ENCODE assay signal across 1 cellular context in the genomic region with DNA sequence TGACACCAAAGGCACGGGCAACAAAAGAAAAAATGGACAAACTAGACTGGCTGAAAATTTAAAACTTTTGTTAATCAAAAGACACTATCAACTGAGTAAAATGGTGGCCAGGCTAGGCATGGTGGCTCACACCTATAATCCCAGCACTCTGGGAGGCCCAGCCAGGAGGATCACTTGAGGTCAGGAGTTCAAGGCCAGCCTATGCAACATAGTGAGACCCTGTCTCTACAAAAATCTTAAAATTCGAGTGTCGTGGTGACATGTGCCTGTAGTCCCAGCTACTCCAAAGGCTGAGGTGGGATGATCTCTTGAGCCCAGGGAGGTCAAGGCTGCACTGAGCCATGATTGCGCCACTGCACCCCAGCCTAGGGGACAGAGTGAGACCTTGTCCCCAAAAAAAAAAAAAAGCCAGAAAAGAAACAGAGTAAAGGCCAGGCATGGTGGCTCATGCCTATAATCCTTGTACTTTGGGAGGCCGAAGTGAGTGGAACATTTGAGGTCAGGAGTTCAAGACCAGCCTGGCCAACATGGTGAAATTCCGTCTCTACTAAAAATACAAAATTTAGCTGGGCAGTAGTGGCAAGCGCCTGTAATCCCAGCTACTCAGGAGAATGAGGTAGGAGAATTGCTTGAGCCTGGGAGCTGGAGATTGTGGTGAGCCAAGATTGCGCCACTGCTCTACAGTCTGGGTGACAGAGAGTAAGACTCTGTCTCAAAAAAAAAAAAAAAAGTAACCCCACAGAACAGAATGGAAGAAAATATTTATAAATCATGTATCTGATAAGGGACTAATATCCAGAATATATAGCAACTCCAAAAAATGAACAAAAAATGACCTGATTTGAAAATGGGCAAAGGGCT.
TF ChIP-seq lines count a peak whose summit lies in the region.

No MANE protein-coding gene starts in this region.

TF ChIP-seq in HepG2, 621 proteins besides CTCF, POLR2A, EP300 and RAD21:
- TF ChIP-seq CEBPG (CRISPR knock-in tag; IDR thresholded peaks at IDR 0.05) (0 out of 2 replicates have a peak, but pooled peaks have one; percentile 14), ZNF337 (CRISPR knock-in tag; IDR thresholded peaks at IDR 0.05; ENCODE audit: borderline replicate concordance, low read depth) (no peak), KAT2B (IDR thresholded peaks at IDR 0.05; ENCODE audit: borderline replicate concordance, low read depth, low read length) (no peak), NFE2L2 (IDR thresholded peaks at IDR 0.05; ENCODE audit: low read length) (no peak), NR3C1 (CRISPR knock-in tag; IDR thresholded peaks at IDR 0.05) (no peak), ATF7 (IDR thresholded peaks at IDR 0.05) (no peak), ATF7 (CRISPR knock-in tag; IDR thresholded peaks at IDR 0.05) (no peak), NR2F6 (IDR thresholded peaks at IDR 0.05) (no peak; the same call in 1 of the 2 replicates), NR2F6 (CRISPR knock-in tag; IDR thresholded peaks at IDR 0.05) (peak; percentile 57), NFRKB (IDR thresholded peaks at IDR 0.05) (no peak), FOXK2 (IDR thresholded peaks at IDR 0.05) (no peak), ZMYM4 (CRISPR knock-in tag; IDR thresholded peaks at IDR 0.05) (peak; percentile 71), ZNF562 (CRISPR knock-in tag; IDR thresholded peaks at IDR 0.05; ENCODE audit: borderline replicate concordance) (no peak), HNF4A (CRISPR knock-in tag; IDR thresholded peaks at IDR 0.05) (peak; percentile 46), GPN1 (CRISPR knock-in tag; IDR thresholded peaks at IDR 0.05; ENCODE audit: borderline replicate concordance) (no peak), ZC3H4 (CRISPR knock-in tag; IDR thresholded peaks at IDR 0.05; ENCODE audit: borderline replicate concordance) (no peak), PHF8 (CRISPR knock-in tag; IDR thresholded peaks at IDR 0.05) (no peak), MTF1 (CRISPR knock-in tag; IDR thresholded peaks at IDR 0.05) (no peak), XRCC5 (optimal IDR thresholded peaks at IDR 0.05; ENCODE audit: low read length) (no peak), POGZ (CRISPR knock-in tag; IDR thresholded peaks at IDR 0.05) (peak; percentile 58; the same call in 1 of the 2 replicates), ATF7-NPFF (CRISPR knock-in tag; IDR thresholded peaks at IDR 0.05; ENCODE audit: low read depth) (no peak), ZNF460 (CRISPR knock-in tag; IDR thresholded peaks at IDR 0.05; ENCODE audit: borderline replicate concordance) (no peak), SP4 (CRISPR knock-in tag; IDR thresholded peaks at IDR 0.05) (no peak)
- TF ChIP-seq, protein P1, sequence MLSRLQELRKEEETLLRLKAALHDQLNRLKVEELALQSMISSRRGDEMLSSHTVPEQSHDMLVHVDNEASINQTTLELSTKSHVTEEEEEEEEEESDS (CRISPR knock-in tag; IDR thresholded peaks at IDR 0.05; ENCODE audit: borderline replicate concordance) = no peak
- TF ChIP-seq, protein P2, sequence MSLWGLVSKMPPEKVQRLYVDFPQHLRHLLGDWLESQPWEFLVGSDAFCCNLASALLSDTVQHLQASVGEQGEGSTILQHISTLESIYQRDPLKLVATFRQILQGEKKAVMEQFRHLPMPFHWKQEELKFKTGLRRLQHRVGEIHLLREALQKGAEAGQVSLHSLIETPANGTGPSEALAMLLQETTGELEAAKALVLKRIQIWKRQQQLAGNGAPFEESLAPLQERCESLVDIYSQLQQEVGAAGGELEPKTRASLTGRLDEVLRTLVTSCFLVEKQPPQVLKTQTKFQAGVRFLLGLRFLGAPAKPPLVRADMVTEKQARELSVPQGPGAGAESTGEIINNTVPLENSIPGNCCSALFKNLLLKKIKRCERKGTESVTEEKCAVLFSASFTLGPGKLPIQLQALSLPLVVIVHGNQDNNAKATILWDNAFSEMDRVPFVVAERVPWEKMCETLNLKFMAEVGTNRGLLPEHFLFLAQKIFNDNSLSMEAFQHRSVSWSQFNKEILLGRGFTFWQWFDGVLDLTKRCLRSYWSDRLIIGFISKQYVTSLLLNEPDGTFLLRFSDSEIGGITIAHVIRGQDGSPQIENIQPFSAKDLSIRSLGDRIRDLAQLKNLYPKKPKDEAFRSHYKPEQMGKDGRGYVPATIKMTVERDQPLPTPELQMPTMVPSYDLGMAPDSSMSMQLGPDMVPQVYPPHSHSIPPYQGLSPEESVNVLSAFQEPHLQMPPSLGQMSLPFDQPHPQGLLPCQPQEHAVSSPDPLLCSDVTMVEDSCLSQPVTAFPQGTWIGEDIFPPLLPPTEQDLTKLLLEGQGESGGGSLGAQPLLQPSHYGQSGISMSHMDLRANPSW (CRISPR knock-in tag; IDR thresholded peaks at IDR 0.05; ENCODE audit: borderline replicate concordance) = no peak
- TF ChIP-seq, protein P3, sequence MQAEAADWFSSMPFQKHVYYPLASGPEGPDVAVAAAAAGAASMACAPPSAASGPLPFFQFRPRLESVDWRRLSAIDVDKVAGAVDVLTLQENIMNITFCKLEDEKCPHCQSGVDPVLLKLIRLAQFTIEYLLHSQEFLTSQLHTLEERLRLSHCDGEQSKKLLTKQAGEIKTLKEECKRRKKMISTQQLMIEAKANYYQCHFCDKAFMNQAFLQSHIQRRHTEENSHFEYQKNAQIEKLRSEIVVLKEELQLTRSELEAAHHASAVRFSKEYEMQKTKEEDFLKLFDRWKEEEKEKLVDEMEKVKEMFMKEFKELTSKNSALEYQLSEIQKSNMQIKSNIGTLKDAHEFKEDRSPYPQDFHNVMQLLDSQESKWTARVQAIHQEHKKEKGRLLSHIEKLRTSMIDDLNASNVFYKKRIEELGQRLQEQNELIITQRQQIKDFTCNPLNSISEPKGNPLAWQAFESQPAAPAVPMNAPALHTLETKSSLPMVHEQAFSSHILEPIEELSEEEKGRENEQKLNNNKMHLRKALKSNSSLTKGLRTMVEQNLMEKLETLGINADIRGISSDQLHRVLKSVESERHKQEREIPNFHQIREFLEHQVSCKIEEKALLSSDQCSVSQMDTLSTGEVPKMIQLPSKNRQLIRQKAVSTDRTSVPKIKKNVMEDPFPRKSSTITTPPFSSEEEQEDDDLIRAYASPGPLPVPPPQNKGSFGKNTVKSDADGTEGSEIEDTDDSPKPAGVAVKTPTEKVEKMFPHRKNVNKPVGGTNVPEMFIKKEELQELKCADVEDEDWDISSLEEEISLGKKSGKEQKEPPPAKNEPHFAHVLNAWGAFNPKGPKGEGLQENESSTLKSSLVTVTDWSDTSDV (CRISPR knock-in tag; IDR thresholded peaks at IDR 0.05) = no peak
- TF ChIP-seq, protein P4, sequence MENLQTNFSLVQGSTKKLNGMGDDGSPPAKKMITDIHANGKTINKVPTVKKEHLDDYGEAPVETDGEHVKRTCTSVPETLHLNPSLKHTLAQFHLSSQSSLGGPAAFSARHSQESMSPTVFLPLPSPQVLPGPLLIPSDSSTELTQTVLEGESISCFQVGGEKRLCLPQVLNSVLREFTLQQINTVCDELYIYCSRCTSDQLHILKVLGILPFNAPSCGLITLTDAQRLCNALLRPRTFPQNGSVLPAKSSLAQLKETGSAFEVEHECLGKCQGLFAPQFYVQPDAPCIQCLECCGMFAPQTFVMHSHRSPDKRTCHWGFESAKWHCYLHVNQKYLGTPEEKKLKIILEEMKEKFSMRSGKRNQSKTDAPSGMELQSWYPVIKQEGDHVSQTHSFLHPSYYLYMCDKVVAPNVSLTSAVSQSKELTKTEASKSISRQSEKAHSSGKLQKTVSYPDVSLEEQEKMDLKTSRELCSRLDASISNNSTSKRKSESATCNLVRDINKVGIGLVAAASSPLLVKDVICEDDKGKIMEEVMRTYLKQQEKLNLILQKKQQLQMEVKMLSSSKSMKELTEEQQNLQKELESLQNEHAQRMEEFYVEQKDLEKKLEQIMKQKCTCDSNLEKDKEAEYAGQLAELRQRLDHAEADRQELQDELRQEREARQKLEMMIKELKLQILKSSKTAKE (CRISPR knock-in tag; IDR thresholded peaks at IDR 0.05; ENCODE audit: borderline replicate concordance) = no peak
- TF ChIP-seq, protein P5, sequence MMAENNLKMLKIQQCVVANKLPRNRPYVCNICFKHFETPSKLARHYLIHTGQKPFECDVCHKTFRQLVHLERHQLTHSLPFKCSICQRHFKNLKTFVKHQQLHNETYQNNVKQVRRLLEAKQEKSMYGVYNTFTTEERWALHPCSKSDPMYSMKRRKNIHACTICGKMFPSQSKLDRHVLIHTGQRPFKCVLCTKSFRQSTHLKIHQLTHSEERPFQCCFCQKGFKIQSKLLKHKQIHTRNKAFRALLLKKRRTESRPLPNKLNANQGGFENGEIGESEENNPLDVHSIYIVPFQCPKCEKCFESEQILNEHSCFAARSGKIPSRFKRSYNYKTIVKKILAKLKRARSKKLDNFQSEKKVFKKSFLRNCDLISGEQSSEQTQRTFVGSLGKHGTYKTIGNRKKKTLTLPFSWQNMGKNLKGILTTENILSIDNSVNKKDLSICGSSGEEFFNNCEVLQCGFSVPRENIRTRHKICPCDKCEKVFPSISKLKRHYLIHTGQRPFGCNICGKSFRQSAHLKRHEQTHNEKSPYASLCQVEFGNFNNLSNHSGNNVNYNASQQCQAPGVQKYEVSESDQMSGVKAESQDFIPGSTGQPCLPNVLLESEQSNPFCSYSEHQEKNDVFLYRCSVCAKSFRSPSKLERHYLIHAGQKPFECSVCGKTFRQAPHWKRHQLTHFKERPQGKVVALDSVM (CRISPR knock-in tag; IDR thresholded peaks at IDR 0.05) = peak; percentile 60; the same call in 1 of the 2 replicates
- TF ChIP-seq, protein P6, sequence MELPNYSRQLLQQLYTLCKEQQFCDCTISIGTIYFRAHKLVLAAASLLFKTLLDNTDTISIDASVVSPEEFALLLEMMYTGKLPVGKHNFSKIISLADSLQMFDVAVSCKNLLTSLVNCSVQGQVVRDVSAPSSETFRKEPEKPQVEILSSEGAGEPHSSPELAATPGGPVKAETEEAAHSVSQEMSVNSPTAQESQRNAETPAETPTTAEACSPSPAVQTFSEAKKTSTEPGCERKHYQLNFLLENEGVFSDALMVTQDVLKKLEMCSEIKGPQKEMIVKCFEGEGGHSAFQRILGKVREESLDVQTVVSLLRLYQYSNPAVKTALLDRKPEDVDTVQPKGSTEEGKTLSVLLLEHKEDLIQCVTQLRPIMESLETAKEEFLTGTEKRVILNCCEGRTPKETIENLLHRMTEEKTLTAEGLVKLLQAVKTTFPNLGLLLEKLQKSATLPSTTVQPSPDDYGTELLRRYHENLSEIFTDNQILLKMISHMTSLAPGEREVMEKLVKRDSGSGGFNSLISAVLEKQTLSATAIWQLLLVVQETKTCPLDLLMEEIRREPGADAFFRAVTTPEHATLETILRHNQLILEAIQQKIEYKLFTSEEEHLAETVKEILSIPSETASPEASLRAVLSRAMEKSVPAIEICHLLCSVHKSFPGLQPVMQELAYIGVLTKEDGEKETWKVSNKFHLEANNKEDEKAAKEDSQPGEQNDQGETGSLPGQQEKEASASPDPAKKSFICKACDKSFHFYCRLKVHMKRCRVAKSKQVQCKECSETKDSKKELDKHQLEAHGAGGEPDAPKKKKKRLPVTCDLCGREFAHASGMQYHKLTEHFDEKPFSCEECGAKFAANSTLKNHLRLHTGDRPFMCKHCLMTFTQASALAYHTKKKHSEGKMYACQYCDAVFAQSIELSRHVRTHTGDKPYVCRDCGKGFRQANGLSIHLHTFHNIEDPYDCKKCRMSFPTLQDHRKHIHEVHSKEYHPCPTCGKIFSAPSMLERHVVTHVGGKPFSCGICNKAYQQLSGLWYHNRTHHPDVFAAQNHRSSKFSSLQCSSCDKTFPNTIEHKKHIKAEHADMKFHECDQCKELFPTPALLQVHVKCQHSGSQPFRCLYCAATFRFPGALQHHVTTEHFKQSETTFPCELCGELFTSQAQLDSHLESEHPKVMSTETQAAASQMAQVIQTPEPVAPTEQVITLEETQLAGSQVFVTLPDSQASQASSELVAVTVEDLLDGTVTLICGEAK (IDR thresholded peaks at IDR 0.05) = no peak
- TF ChIP-seq, protein P6 (CRISPR knock-in tag; IDR thresholded peaks at IDR 0.05) = no peak
